Comparison of ENCODE assay signal across 19 cellular contexts in genomic region chr9:24602687-24603352, GRCh38.
DNase-seq lines count a peak whose midpoint lies in the region; TF ChIP-seq lines count a peak whose summit lies in the region.
"Had no signal": no experiment of that assay in that cellular context is flagged by ENCODE, and none has a peak within 500 bp of the region (broad histone marks: within the 10 kb centered on the region; RNA-seq: fewer than 3 reads in every experiment).

No MANE protein-coding gene starts in this region.

- TF ChIP-seq POLR2A in NB4 (IDR thresholded peaks at IDR 0.05; ENCODE audit: extremely low read depth, insufficient read length): no peak

- TF ChIP-seq CTCF in NB4 (IDR thresholded peaks at IDR 0.05; ENCODE audit: low read depth, low read length): no peak
- TF ChIP-seq CTCF in fibroblast of pulmonary artery (IDR thresholded peaks at IDR 0.05; ENCODE audit: low read length, missing control alignments): no peak

- in situ Hi-C loops in KBM-7 (cut with MboI; ENCODE audit: low pct_unique_long_range_greater_than_20kb, low sequenced_read_pairs): no loop called here

- DNase-seq in NB4 (ENCODE audit: low read depth) (peak; percentile 0), SW480 (ENCODE audit: low spot score) (peak; percentile 65), fibroblast of pulmonary artery (ENCODE audit: low read depth) (peak; percentile 24), skeletal muscle cell (ENCODE audit: low read depth) (peak; percentile 61), NCI-H146 (lab: John Stamatoyannopoulos, UW) (no peak), KBM-7 (no peak), cortex of kidney (lab: John Stamatoyannopoulos, UW) (no peak)
- DNase-seq: activated CD4-positive, alpha-beta memory T cell treated with anti-CD3 and anti-CD28 coated beads, Interleukin-2, amount 10 ng/mL, durations not matched to agents 7 days and 5 days; cerebellar nuclear complex; effector CD4-positive, alpha-beta T cell; HCEC 1CT; IMR-90; kidney glomerular epithelial cell; NCI-H2107; RPMI8226; sigmoid colon; T1000; transverse colon had no signal

- H3K4me3 ChIP-seq in NB4 (ENCODE audit: low read depth, low read length) (no peak overlapping the region), fibroblast of pulmonary artery (replicated peaks; ENCODE audit: low read depth, low read length) (no peak overlapping the region), skeletal muscle cell (ENCODE audit: low read depth, low read length) (no peak overlapping the region)
- H3K4me3 ChIP-seq: ascending aorta, sigmoid colon, transverse colon had no signal

Comparison
In these comparisons a context has a peak if more than half of its experiments do, and no peak if none do; other contexts are left out.
1. DNase-seq: peak in NB4 (single experiment), SW480 (single experiment), fibroblast of pulmonary artery (single experiment) and skeletal muscle cell (single experiment); none in NCI-H146 (single experiment), KBM-7 (single experiment) and cortex of kidney (single experiment).